In the genomic region with DNA sequence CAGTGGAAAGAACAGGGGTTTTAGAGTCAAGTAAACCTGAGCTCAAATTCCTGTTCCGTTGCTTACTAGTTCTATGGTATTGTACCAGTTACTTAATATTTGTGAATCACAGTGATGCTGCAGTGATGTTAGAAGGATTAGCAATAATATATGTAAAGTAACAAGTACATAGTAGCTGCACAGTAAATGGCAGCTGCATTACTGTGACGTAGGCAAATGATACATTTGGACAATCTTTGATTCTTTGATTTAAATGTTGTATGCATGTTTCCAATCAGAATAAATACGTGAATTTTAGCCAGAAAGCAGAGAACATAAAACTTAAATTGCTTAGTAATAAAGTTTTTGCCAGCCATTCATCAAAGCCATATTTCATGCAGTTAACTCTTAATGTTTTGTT, we compare ENCODE assay signal across 19 cellular contexts.
A peak's percentile ranks its signal among the peaks of the same experiment; 100 is the strongest.
DNase-seq lines count a peak whose midpoint lies in the region; FAIRE-seq and TF ChIP-seq lines count a peak whose summit lies in the region.
"Had no signal": no experiment of that assay in that cellular context is flagged by ENCODE, and none has a peak within 500 bp of the region (broad histone marks: within the 10 kb centered on the region; RNA-seq: fewer than 3 reads in every experiment).

No MANE protein-coding gene starts in this region.

- TF ChIP-seq POLR2A in erythroblast (IDR thresholded peaks at IDR 0.05; ENCODE audit: low read length): no peak

- TF ChIP-seq CTCF in HEK293 (tag by site-specific recombination; IDR thresholded peaks at IDR 0.05): no peak

- H3K9me3 ChIP-seq in HEK293 (ENCODE audit: control insufficient read depth, insufficient read depth, low read depth, low read length): no peaks in the 10 kb centered on the region
- H3K9me3 ChIP-seq: A549; BLaER1 treated with 17β-estradiol and CSF1 and Interleukin-3, amounts not matched to agents 10 nM and 100 nM; Caco-2 had no signal

- POLR2A ChIA-PET in HEK293 (lab: Yijun Ruan, JAX): interaction anchor here (0.6 kb wide), 1 partner anchor 36 kb away, joined by 3 read pairs; no protein-coding TSS in a partner anchor

- H3K36me3 ChIP-seq in HEK293 (ENCODE audit: control insufficient read depth in 2 of 2, insufficient read depth in 1 of 2, low read length in 2 of 2): no peaks in the 10 kb centered on the region
- H3K36me3 ChIP-seq: BLaER1 treated with 17β-estradiol and CSF1 and Interleukin-3, amounts not matched to agents 10 nM and 100 nM had no signal

- CTCF ChIA-PET in HEK293 (lab: Yijun Ruan, JAX): no interaction called here

- no peak overlapping the region for H3K27ac ChIP-seq in HEK293 (ENCODE audit: extremely low read depth, low read depth, low read length)
- H3K27ac ChIP-seq: 22Rv1; A549; BLaER1 treated with 17β-estradiol and CSF1 and Interleukin-3, amounts not matched to agents 10 nM and 100 nM; C4-2B had no signal

- H3K4me1 ChIP-seq in HEK293 (ENCODE audit: control insufficient read depth, insufficient read depth, low read length): peaks cover 12% of the 10 kb centered on the region
- H3K4me1 ChIP-seq: A549, Caco-2 had no signal

- no peak overlapping the region for H3K4me3 ChIP-seq in HEK293 (ENCODE audit: low read depth, low read length)
- H3K4me3 ChIP-seq: A549; BLaER1 treated with 17β-estradiol and CSF1 and Interleukin-3, amounts not matched to agents 10 nM and 100 nM had no signal

- peak; percentile 70 for FAIRE-seq in islet of Langerhans (lab: Jason Lieb, UNC)
- FAIRE-seq: A549, G401.6, GM12891, GM18507 had no signal

- DNase-seq in NCI-H82 (lab: John Stamatoyannopoulos, UW) (peak; percentile 28), NCI-H82 treated with DMSO at 0.1 percent for 48 hours (lab: John Stamatoyannopoulos, UW; ENCODE audit: unreplicated experiment) (no peak), erythroblast (lab: John Stamatoyannopoulos, UW) (no peak)
- DNase-seq: AML-193; Caco-2; Calu3; CD4-positive, alpha-beta T cell; CD8-positive, alpha-beta T cell; DMS79 treated with DMSO at 0.1 percent for 48 hours; GF-D8 had no signal

TF ChIP-seq in HEK293, 187 proteins besides CTCF, POLR2A, EP300 and RAD21:
- TF ChIP-seq ZNF521 (tag by site-specific recombination; IDR thresholded peaks at IDR 0.05) (no peak), ZNF664 (tag by site-specific recombination; IDR thresholded peaks at IDR 0.05) (peak; percentile 71)
TF ChIP-seq in HEK293: peak in this region for 1.
